ENCODE assay signal across 9 cellular contexts in the genomic region with DNA sequence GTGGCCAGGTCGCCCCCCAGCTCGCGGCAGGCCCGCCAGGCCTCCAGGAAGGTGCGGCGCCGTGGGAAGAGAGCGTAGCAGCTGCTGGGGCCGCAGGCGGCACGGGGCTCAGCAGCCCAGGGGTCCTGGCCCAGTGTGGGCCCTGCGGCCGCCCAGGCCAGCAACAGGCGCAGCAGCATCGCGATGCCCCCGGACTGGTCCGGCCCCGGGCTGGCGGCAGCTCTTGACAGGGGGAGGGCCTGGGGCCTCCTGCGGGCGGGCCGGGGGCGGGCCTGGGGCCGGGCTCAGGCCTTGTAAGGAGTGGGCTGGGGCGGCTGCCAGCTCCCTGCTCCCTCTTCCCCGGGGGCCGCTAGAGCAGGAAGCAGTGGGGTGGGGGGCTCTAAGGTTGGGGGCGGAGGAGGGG. TPM values are rescaled to one million over a fixed set of nuclear protein-coding genes. Genes with fewer than 3 reads are reported as not detected.
DNase-seq lines count a peak whose midpoint lies in the region; ATAC-seq, FAIRE-seq and TF ChIP-seq lines count a peak whose summit lies in the region.
"Had no signal": no experiment of that assay in that cellular context is flagged by ENCODE, and none has a peak within 500 bp of the region (broad histone marks: within the 10 kb centered on the region; RNA-seq: fewer than 3 reads in every experiment).

A gene with protein sequence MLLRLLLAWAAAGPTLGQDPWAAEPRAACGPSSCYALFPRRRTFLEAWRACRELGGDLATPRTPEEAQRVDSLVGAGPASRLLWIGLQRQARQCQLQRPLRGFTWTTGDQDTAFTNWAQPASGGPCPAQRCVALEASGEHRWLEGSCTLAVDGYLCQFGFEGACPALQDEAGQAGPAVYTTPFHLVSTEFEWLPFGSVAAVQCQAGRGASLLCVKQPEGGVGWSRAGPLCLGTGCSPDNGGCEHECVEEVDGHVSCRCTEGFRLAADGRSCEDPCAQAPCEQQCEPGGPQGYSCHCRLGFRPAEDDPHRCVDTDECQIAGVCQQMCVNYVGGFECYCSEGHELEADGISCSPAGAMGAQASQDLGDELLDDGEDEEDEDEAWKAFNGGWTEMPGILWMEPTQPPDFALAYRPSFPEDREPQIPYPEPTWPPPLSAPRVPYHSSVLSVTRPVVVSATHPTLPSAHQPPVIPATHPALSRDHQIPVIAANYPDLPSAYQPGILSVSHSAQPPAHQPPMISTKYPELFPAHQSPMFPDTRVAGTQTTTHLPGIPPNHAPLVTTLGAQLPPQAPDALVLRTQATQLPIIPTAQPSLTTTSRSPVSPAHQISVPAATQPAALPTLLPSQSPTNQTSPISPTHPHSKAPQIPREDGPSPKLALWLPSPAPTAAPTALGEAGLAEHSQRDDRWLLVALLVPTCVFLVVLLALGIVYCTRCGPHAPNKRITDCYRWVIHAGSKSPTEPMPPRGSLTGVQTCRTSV (minus strand): TSS at position 196 of the 403 bp plus-strand sequence. CDS start 17 bp downstream, at position 179.

- H3K4me3 ChIP-seq in HepG2 (replicated peaks in 1 of 3; ENCODE audit: insufficient read depth in 1 of 3, low read depth in 2 of 3, low read length in 3 of 3) (peak within 1 kb of the TSS; percentile 11 to 66 (median 24)), thoracic aorta (peak within 1 kb of the TSS; percentile 71)

- no peak for FAIRE-seq in HepG2 (lab: Jason Lieb, UNC)

- CTCF ChIA-PET in HepG2 (lab: Yijun Ruan, JAX; ENCODE audit: low intra/inter-chr PET ratio, low total read pairs): no interaction called here

- BruUV-seq in HepG2 (replicated peaks; lab: Mats Ljungman, UMichigan): no TSS peak

- H3K4me3 Mint-ChIP-seq in brain: peak within 1 kb of the TSS in 4 of 5 experiments; percentile 66 to 84 (median 75)

- H3K27ac Mint-ChIP-seq in brain: peak within 1 kb of the TSS in 4 of 5 experiments; percentile 91 to 99 (median 95)

- DNase-seq in NCI-H82 (lab: John Stamatoyannopoulos, UW) (peak; percentile 29), NCI-H82 treated with DMSO at 0.1 percent for 48 hours (lab: John Stamatoyannopoulos, UW; ENCODE audit: unreplicated experiment) (no peak), HepG2 (ENCODE audit: low spot score) (no peak), thoracic aorta (ENCODE audit: low spot score) (no peak)
- DNase-seq: NCI-H226 had no signal

- no peaks in the 10 kb centered on the region for H3K79me2 ChIP-seq in HepG2 (ENCODE audit: insufficient read depth, low read length)

- no peaks in the 10 kb centered on the region for H4K20me1 ChIP-seq in HepG2 (ENCODE audit: insufficient read depth, low read length)

- H3K9me3 Mint-ChIP-seq in brain: peaks cover 5 to 12% (median 11%) of the 10 kb centered on the region in 5 experiments

- peak within 1 kb of the TSS; percentile 40 for H3K9ac ChIP-seq in HepG2 (ENCODE audit: insufficient read depth, low read depth, low read length)

- H3K4me2 ChIP-seq in HepG2 (ENCODE audit: low read depth, low read length): peak within 1 kb of the TSS; percentile 78

- no peaks in the 10 kb centered on the region for H3K36me3 ChIP-seq in HepG2 (replicated peaks in 1 of 2; ENCODE audit: control insufficient read depth in 1 of 2, insufficient read depth in 2 of 2, low read length in 2 of 2)
- no peaks in the 10 kb centered on the region for H3K36me3 ChIP-seq in thoracic aorta

- H3K4me1 Mint-ChIP-seq in brain: peaks cover 48% of the 10 kb centered on the region

- H3K27ac ChIP-seq in HepG2 (ENCODE audit: extremely low read length, insufficient read depth, low read length) (peak within 1 kb of the TSS; percentile 32), thoracic aorta (peak within 1 kb of the TSS; percentile 7 to 9)

- 40% methylated on average over 5 of the region's 29 CpGs for WGBS in HepG2 (ENCODE audit: low lambda C conversion rate)

- TF ChIP-seq RAD21 in HepG2 (CRISPR knock-in tag; IDR thresholded peaks at IDR 0.05): no peak

- H2AFZ ChIP-seq in HepG2 (ENCODE audit: low read length): no peak within 1 kb of the TSS

- in situ Hi-C loops in HepG2 (cut with HindIII; ENCODE audit: extremely low pct_ligation_motif_present, low pct_unique_long_range_greater_than_20kb): no loop called here

- peaks cover 7% of the 10 kb centered on the region for H3K27me3 Mint-ChIP-seq in brain

- H3K27me3 ChIP-seq in HepG2 (ENCODE audit: control insufficient read depth in 1 of 2, insufficient read depth in 2 of 2, low read length in 2 of 2) (0 out of 5 replicates have a peak, but pooled peaks cover 0 to 4% of the 10 kb centered on the region in 2 experiments), thoracic aorta (replicated peaks; ENCODE audit: insufficient read depth) (peaks cover 5% of the 10 kb centered on the region)

- no peak for TF ChIP-seq POLR2A in HepG2 (IDR thresholded peaks at IDR 0.05; ENCODE audit: insufficient read depth in 1 of 2, low read depth in 2 of 2, low read length in 2 of 2)

- POLR2A ChIA-PET in HepG2 (lab: Yijun Ruan, JAX): interaction anchor here (0.8 to 3.7 kb wide), 7 partner anchors 10 to 34 kb away, joined by 3 to 28 read pairs (median 6); a partner anchor contains a TSS

- TF ChIP-seq EP300 in HepG2 (IDR thresholded peaks at IDR 0.05; ENCODE audit: low read depth in 2 of 2, low read length in 2 of 2): no peak
- no peak for TF ChIP-seq EP300 in HepG2 (CRISPR knock-in tag; IDR thresholded peaks at IDR 0.05; ENCODE audit: borderline replicate concordance)

- ATAC-seq in HepG2: peak; percentile 12
- ATAC-seq in thoracic aorta (ENCODE audit: insufficient number of reproducible peaks, low FRiP score, low read depth): no peak
- ATAC-seq in HG03135 (IDR thresholded peaks at IDR 0.05; ENCODE audit: unreplicated experiment): no peak
- ATAC-seq in HG03460 (IDR thresholded peaks at IDR 0.05; ENCODE audit: unreplicated experiment): no peak
- no peak for ATAC-seq in GM18858 (IDR thresholded peaks at IDR 0.05; ENCODE audit: unreplicated experiment)

- TF ChIP-seq CTCF in brain (conservative IDR thresholded peaks at IDR 0.05) (no peak), HepG2 (CRISPR knock-in tag; IDR thresholded peaks at IDR 0.05) (no peak), thoracic aorta (IDR thresholded peaks at IDR 0.05) (no peak)

- H3K4me1 ChIP-seq in HepG2 (ENCODE audit: insufficient read depth, low read length) (peaks cover 39% of the 10 kb centered on the region), thoracic aorta (ENCODE audit: control insufficient read depth in 1 of 2, low read depth in 2 of 2) (peaks cover 11 to 38% of the 10 kb centered on the region in 2 donors)

- intact Hi-C loops in HepG2 (cut with micrococcal nuclease; ENCODE audit: unreplicated experiment): loop anchor here (10.0 kb wide), 1 partner anchor 68 kb away; no protein-coding TSS in a partner anchor

- H3K36me3 Mint-ChIP-seq in brain: no peaks in the 10 kb centered on the region

- H3K9me3 ChIP-seq in HepG2 (ENCODE audit: low read length): no peaks in the 10 kb centered on the region
- H3K9me3 ChIP-seq in thoracic aorta: no peaks in the 10 kb centered on the region

TF ChIP-seq in HepG2, 621 proteins besides CTCF, POLR2A, EP300 and RAD21 (continues in another document):
- TF ChIP-seq ZFY (CRISPR knock-in tag; IDR thresholded peaks at IDR 0.05) (peak; percentile 38; the same call in 1 of the 2 replicates), RARA (CRISPR knock-in tag; IDR thresholded peaks at IDR 0.05) (no peak), IKZF4 (CRISPR knock-in tag; IDR thresholded peaks at IDR 0.05; ENCODE audit: borderline replicate concordance, low read depth, not compliant biosample characterization) (no peak), SNAI1 (CRISPR knock-in tag; IDR thresholded peaks at IDR 0.05; ENCODE audit: borderline replicate concordance) (no peak), NFIC (IDR thresholded peaks at IDR 0.05; ENCODE audit: low read length) (no peak), HNRNPUL1 (IDR thresholded peaks at IDR 0.05; ENCODE audit: low read depth, low read length) (no peak)
- TF ChIP-seq, protein P1, sequence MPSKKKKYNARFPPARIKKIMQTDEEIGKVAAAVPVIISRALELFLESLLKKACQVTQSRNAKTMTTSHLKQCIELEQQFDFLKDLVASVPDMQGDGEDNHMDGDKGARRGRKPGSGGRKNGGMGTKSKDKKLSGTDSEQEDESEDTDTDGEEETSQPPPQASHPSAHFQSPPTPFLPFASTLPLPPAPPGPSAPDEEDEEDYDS (CRISPR knock-in tag; IDR thresholded peaks at IDR 0.05): peak; percentile 40; the same call in 1 of the 2 replicates

RNA-seq across cellular contexts. Expression of the gene that starts here (rescaled TPM):
- polyA plus RNA-seq in brain (ENCODE audit: insufficient read depth, low read depth, low replicate concordance) (14.3 TPM), HepG2 (2011; rRNA removed) (0.20 and 0.25 TPM in 2 replicates)
- total RNA-seq in HepG2 (2016; rRNA removed; fragmentation: Illumina TruSeq; extraction: Trizol) (0.20 and 0.35 TPM in 2 replicates), thoracic aorta (10 to 100 TPM; 22.9 to 32.4 TPM)
- total RNA-seq in HepG2 (2016; cell fraction: cytosol; rRNA removed; fragmentation: Illumina TruSeq; extraction: Trizol; ENCODE audit: low read depth): not detected in 2 replicates
- 0.09 and 0.35 TPM in 2 replicates for total RNA-seq in HepG2 (2016; cell fraction: insoluble cytoplasmic fraction; rRNA removed; fragmentation: Illumina TruSeq; extraction: Trizol)
- total RNA-seq in HepG2 (2016; cell fraction: membrane; rRNA removed; fragmentation: Illumina TruSeq; extraction: Trizol): 0.06 TPM in 1 of 2 replicates, not detected in the other
- total RNA-seq in HepG2 (2016; cell fraction: nucleus; rRNA removed; fragmentation: Illumina TruSeq; extraction: Trizol): 0.37 and 0.44 TPM in 2 replicates
- polyA plus RNA-seq in HepG2 (2011; cell fraction: cytosol; rRNA removed): 0.23 and 0.32 TPM in 2 replicates
- polyA plus RNA-seq in HepG2 (2011; cell fraction: nucleus; rRNA removed): 0.80 and 0.85 TPM in 2 replicates
- 0.51 and 1.1 TPM in 2 replicates for polyA plus RNA-seq in HepG2 (2012)
- polyA plus RNA-seq in HepG2 (2016; cell fraction: cytosol; fragmentation: Illumina TruSeq; extraction: Trizol; ENCODE audit: low read depth): 0.08 and 0.09 TPM in 2 replicates
- 0.27 and 0.71 TPM in 2 replicates for polyA plus RNA-seq in HepG2 (2016; cell fraction: insoluble cytoplasmic fraction; fragmentation: Illumina TruSeq; extraction: Trizol; ENCODE audit: low read depth)
- 0.18 and 0.36 TPM in 2 replicates for polyA plus RNA-seq in HepG2 (2016; cell fraction: membrane; fragmentation: Illumina TruSeq; extraction: Trizol; ENCODE audit: low read depth)
- polyA plus RNA-seq in HepG2 (2016; cell fraction: nucleus; fragmentation: Illumina TruSeq; extraction: Trizol; ENCODE audit: insufficient read depth, low read depth): 2.6 and 2.7 TPM in 2 replicates
- 0.09 and 1.0 TPM in 2 replicates for polyA minus RNA-seq in HepG2 (2011; rRNA and poly(A)+ RNA removed; ENCODE audit: low replicate concordance)
- 0.40 and 0.88 TPM in 2 replicates for polyA minus RNA-seq in HepG2 (2011; cell fraction: cytosol; rRNA and poly(A)+ RNA removed)
- polyA minus RNA-seq in HepG2 (2011; cell fraction: nucleus; rRNA and poly(A)+ RNA removed): 0.26 and 0.50 TPM in 2 replicates

Comparison
In these comparisons a context has a peak if more than half of its experiments do, and no peak if none do; other contexts are left out.
1. RNA of the gene that starts here (total RNA-seq): 22.9 to 32.4 TPM in thoracic aorta; 0.06 to 0.44 TPM in HepG2; every median in the first group is over 10 times any median in the second.